17 cellular contexts compared by ENCODE assay signal in the genomic region with DNA sequence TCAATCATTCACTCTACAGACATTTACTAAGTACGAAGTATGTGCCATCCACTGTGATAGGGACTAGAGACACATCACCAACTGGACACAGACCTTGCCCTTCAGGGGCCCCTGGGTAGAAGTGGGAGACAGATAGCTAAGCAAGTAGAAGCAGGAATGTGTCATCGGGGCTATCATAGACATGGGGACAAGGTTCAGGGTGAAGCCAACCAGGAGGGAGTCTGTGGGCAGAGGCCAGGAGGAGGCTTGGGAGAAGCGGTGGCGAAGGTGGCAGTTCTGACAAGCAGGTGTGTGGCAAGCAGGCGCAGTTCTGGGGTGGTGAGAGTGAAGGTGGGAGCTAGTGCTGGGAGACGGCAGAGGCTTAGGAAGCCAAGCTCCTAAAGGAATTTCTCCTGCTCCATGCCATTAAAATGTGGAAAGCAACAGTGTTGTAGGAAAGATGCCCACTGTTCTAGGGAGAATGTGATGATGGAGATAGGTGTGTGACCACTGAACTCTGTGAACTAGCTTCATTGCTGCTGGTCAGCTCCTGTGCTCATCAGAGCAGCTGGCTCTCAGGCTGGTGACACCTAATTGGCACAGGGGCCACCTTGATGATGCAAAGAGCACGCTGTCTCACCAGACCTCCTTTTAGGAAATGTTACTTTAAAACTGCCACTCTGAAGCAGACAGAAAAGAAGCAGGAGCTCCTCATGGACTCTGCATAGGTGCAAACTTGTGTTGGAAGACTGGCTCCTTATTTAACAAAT.
"Had no signal": no experiment of that assay in that cellular context is flagged by ENCODE, and none has a peak within 500 bp of the region (broad histone marks: within the 10 kb centered on the region; RNA-seq: fewer than 3 reads in every experiment).

No MANE protein-coding gene starts in this region.

- H3K4me3 ChIP-seq: ascending aorta, dorsolateral prefrontal cortex, gastroesophageal sphincter, pancreas, thyroid gland had no signal

- H3K4me1 ChIP-seq: ascending aorta, gastroesophageal sphincter, thyroid gland had no signal

- H3K27me3 ChIP-seq: ascending aorta, brain microvascular endothelial cell, dorsolateral prefrontal cortex, gastroesophageal sphincter, pancreas, thyroid gland had no signal

- DNase-seq: activated T-cell treated with anti-CD3 and anti-CD28 coated beads, Interleukin-2, amount 50 U/mL, for 1 hour; brain microvascular endothelial cell; central memory CD4-positive, alpha-beta T cell; dorsolateral prefrontal cortex; effector memory CD8-positive, alpha-beta T cell; kidney; left ventricle myocardium superior; nephron progenitor cell; pancreas; right cardiac atrium; stimulated activated CD4-positive, alpha-beta T cell treated with anti-CD3 and anti-CD28 coated beads, Interleukin-1b, Interleukin-23, amount 100 ng/mL, for 48 hours; substantia nigra; T-cell; thyroid gland had no signal

- H3K36me3 ChIP-seq: ascending aorta, brain microvascular endothelial cell, gastroesophageal sphincter, pancreas, thyroid gland had no signal

- ATAC-seq: activated naive CD4-positive, alpha-beta T cell treated with anti-CD3 and anti-CD28 coated beads, Interleukin-2, amount 50 U/mL, for 72 hours; effector memory CD8-positive, alpha-beta T cell; gastroesophageal sphincter; T-cell had no signal

- H3K27ac ChIP-seq: ascending aorta, brain microvascular endothelial cell, dorsolateral prefrontal cortex, gastroesophageal sphincter, pancreas, thyroid gland had no signal

- H3K9me3 ChIP-seq: ascending aorta, gastroesophageal sphincter, pancreas, thyroid gland had no signal
